In the genomic region with DNA sequence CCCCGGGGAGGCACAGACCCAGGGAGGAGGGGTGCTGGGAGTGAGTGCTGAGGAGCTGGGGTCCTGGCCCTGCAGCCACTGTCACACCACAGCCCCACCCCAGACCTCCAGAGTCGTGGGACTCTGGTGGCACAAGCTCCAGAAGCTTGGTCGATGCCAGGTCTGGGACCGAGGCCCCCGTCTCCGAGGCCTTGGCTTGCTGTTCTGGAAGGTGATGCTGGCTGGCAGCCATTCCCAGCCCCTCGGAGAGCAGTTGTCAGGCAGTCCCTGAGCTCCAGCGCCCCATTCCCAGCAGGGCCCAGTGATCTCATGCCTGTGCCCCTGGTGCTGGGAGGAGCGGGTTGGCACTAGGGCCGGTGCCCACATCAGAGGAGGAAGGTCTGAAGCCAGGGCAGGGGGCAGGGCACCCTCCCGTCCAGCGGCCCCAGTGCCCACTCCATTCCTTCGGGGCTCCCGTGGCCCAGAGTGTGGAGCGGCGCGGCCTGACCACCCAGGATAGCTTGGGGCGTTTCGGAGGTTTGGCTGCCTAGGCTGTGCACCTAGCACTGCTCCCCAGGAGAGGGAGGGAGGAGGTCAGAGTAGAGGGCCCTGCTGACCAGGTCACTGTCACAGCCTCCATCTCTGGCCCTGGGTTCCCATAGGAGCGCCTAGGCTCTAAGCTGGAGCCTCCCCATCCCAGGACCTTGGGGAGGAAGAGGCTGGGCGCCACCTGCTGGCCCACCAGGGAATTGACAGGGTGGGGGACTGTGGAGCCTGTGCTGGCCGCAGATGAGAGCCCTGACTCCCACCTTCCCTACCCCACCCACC, we compare ENCODE assay signal across 1 cellular context.
TF ChIP-seq lines count a peak whose summit lies in the region.

No MANE protein-coding gene starts in this region.

TF ChIP-seq in GM12878, 131 proteins besides CTCF, POLR2A, EP300 and RAD21:
- TF ChIP-seq ZNF274 (IDR thresholded peaks at IDR 0.05; ENCODE audit: insufficient read depth, insufficient read length) (no peak), SUPT20H (IDR thresholded peaks at IDR 0.05; ENCODE audit: borderline replicate concordance, control insufficient read depth, low read depth, low read length) (no peak), ZBED1 (IDR thresholded peaks at IDR 0.05; ENCODE audit: borderline replicate concordance) (no peak), FOXK2 (IDR thresholded peaks at IDR 0.05) (no peak), SMC3 (IDR thresholded peaks at IDR 0.05; ENCODE audit: borderline replicate concordance, low read length) (0 out of 2 replicates have a peak, but pooled peaks have one; percentile 2), CREM (IDR thresholded peaks at IDR 0.05; ENCODE audit: low read depth) (no peak)
TF ChIP-seq in GM12878: peak in this region for 1.
